11 cellular contexts compared by ENCODE assay signal in genomic region chr2:109715302-109715937, GRCh38.
DNase-seq lines count a peak whose midpoint lies in the region; ATAC-seq and TF ChIP-seq lines count a peak whose summit lies in the region.
"Had no signal": no experiment of that assay in that cellular context is flagged by ENCODE, and none has a peak within 500 bp of the region (broad histone marks: within the 10 kb centered on the region; RNA-seq: fewer than 3 reads in every experiment).

No MANE protein-coding gene starts in this region.

- H3K27ac Mint-ChIP-seq in endodermal cell, result no peak overlapping the region
- H3K27ac Mint-ChIP-seq: naive thymus-derived CD8-positive, alpha-beta T cell had no signal

- H3K36me3 ChIP-seq in BJ (ENCODE audit: control insufficient read depth, insufficient read depth, low read length) (no peaks in the 10 kb centered on the region), endodermal cell (ENCODE audit: control insufficient read depth, insufficient read depth, low read length) (no peaks in the 10 kb centered on the region)

- H3K4me1 ChIP-seq in endodermal cell (ENCODE audit: control insufficient read depth, insufficient read depth, low read length), result no peaks in the 10 kb centered on the region

- no peaks in the 10 kb centered on the region for H3K27me3 Mint-ChIP-seq in endodermal cell (ENCODE audit: insufficient read depth)

- H3K9ac ChIP-seq in endodermal cell (ENCODE audit: extremely low read depth, low read length, poor library complexity, severe bottlenecking), result no peak overlapping the region

- no peaks in the 10 kb centered on the region for H3K27me3 ChIP-seq in BJ (ENCODE audit: control insufficient read depth, insufficient read depth, low read length)
- H3K27me3 ChIP-seq in endodermal cell (ENCODE audit: control insufficient read depth, insufficient read depth, low read length, poor library complexity, severe bottlenecking), result no peaks in the 10 kb centered on the region

- H3K4me3 ChIP-seq in BJ (ENCODE audit: low read depth, low read length) (no peak overlapping the region), endodermal cell (ENCODE audit: low read length) (no peak overlapping the region)

- H3K4me3 Mint-ChIP-seq in endodermal cell, result no peak overlapping the region
- H3K4me3 Mint-ChIP-seq: naive thymus-derived CD8-positive, alpha-beta T cell had no signal

- ATAC-seq in GM21381 (IDR thresholded peaks at IDR 0.05; ENCODE audit: unreplicated experiment) (no peak), HG03521 (IDR thresholded peaks at IDR 0.05; ENCODE audit: unreplicated experiment) (no peak)
- ATAC-seq: naive thymus-derived CD8-positive, alpha-beta T cell had no signal

- no peak overlapping the region for H3K27ac ChIP-seq in endodermal cell (ENCODE audit: low read depth, low read length)

- 55 to 60% methylated on average over 1 of the region's 1 CpG for WGBS in endodermal cell (ENCODE audit: insufficient coverage in 1 of 2, insufficient read length in 1 of 2), 2 experiments

- TF ChIP-seq CTCF in BJ (IDR thresholded peaks at IDR 0.05; ENCODE audit: insufficient read depth, low read depth, low read length) (peak; percentile 41), endodermal cell (conservative IDR thresholded peaks at IDR 0.05) (peak; percentile 86)

- DNase-seq in BJ (ENCODE audit: low read depth), result no peak
- DNase-seq in LoVo (ENCODE audit: low spot score), result peak; percentile 51
- DNase-seq in endodermal cell, result peak; percentile 77
- peak; percentile 3 for DNase-seq in myocyte (ENCODE audit: low read depth)
- no peak for DNase-seq in OCI-M1 (lab: John Stamatoyannopoulos, UW)
- DNase-seq in NCI-H1436 (lab: John Stamatoyannopoulos, UW), result no peak
- DNase-seq: effector CD8-positive, alpha-beta T cell; MV-4-11; naive thymus-derived CD8-positive, alpha-beta T cell had no signal

- CTCF ChIA-PET in BJ (lab: Yijun Ruan, JAX), result interaction anchor here (0.6 to 3.0 kb wide), 10 partner anchors 10 to 202 kb away, joined by 3 to 23 read pairs (median 4); no protein-coding TSS in a partner anchor

- peaks cover 5% of the 10 kb centered on the region for H3K36me3 Mint-ChIP-seq in endodermal cell (ENCODE audit: low read depth)

- peaks cover 9% of the 10 kb centered on the region for H3K9me3 Mint-ChIP-seq in endodermal cell

- H3K4me1 Mint-ChIP-seq in endodermal cell, result peaks cover 12% of the 10 kb centered on the region
- H3K4me1 Mint-ChIP-seq: naive thymus-derived CD8-positive, alpha-beta T cell had no signal

- POLR2A ChIA-PET in BJ (lab: Charles Lee), result no interaction called here

- peaks cover 7% of the 10 kb centered on the region for H3K9me3 ChIP-seq in endodermal cell (ENCODE audit: control insufficient read depth, low read length)

Comparison
In these comparisons a context has a peak if more than half of its experiments do, and no peak if none do; other contexts are left out.
1. DNase-seq: peak in LoVo (single experiment), endodermal cell (single experiment) and myocyte (single experiment); none in BJ (single experiment), OCI-M1 (single experiment) and NCI-H1436 (single experiment).